ENCODE assay signal across 25 cellular contexts in the genomic region with DNA sequence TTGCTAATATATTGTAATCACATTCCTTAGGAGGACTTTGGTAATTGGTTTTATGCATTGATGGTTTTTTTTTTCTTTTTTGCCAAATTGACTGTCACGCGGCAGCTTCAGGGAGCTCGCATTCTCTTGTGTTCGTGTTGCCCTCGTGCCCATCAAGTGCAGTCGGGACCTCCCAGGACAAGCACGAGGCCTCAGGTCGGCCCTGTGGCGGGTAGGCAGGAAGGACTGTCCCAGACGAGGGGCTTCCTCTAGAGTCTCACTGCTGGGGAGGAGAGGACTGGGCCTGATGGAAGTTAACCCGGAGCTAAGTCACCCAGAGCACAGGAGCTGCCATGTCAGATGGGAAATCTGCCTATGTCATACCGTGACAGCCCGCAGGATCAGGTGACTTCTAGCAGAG.
"Had no signal": no experiment of that assay in that cellular context is flagged by ENCODE, and none has a peak within 500 bp of the region (broad histone marks: within the 10 kb centered on the region; RNA-seq: fewer than 3 reads in every experiment).

No MANE protein-coding gene starts in this region.

- H3K27ac ChIP-seq: gastrocnemius medialis, hepatocyte, left ventricle myocardium inferior, parathyroid adenoma, right atrium auricular region had no signal

- H3K4me1 ChIP-seq: gastrocnemius medialis, left ventricle myocardium inferior, parathyroid adenoma, right atrium auricular region had no signal

- H3K9me3 ChIP-seq: gastrocnemius medialis, left ventricle myocardium inferior, right atrium auricular region, tibial nerve had no signal

- H3K27me3 ChIP-seq: gastrocnemius medialis, hepatocyte, right atrium auricular region, tibial nerve had no signal

- DNase-seq: activated CD4-positive, alpha-beta memory T cell treated with anti-CD3 and anti-CD28 coated beads for 36 hours; activated CD4-positive, alpha-beta T cell treated with anti-CD3 and anti-CD28 coated beads, Interleukin-2, amount 10 ng/mL, durations not matched to agents 24 days and 14 days; activated CD4-positive, CD25-positive, alpha-beta regulatory T cell treated with anti-CD3 and anti-CD28 coated beads, Interleukin-2, amount 50 U/mL, for 72 hours; activated CD8-positive, alpha-beta memory T cell treated with anti-CD3 and anti-CD28 coated beads, Interleukin-2, amount 50 U/mL, for 4 hours; activated gamma-delta T cell; activated naive CD4-positive, alpha-beta T cell treated with anti-CD3 and anti-CD28 coated beads, Interleukin-2, amount 10 ng/mL, durations not matched to agents 7 days and 5 days; activated naive CD8-positive, alpha-beta T cell treated with anti-CD3 and anti-CD28 coated beads, Interleukin-2, amount 10 ng/mL, durations not matched to agents 7 days and 5 days; activated T-cell treated with anti-CD3 and anti-CD28 coated beads, Interleukin-2, amount 50 U/mL, for 1 hour; dermis blood vessel endothelial cell; effector CD8-positive, alpha-beta T cell; gastrocnemius medialis; islet precursor cell; left ventricle myocardium inferior; naive B cell; nephron progenitor cell; nucleus accumbens; stimulated activated CD4-positive, alpha-beta T cell treated with anti-CD3 and anti-CD28 coated beads, Interleukin-15, amount 100 ng/mL, for 24 hours; stimulated activated CD4-positive, alpha-beta T cell treated with anti-CD3 and anti-CD28 coated beads, Interleukin-2, amount 100 ng/mL, for 24 hours; stimulated activated naive CD4-positive, alpha-beta T cell; T-helper 17 cell had no signal

- H2AFZ ChIP-seq: hepatocyte, parathyroid adenoma had no signal

- H3K4me2 ChIP-seq: hepatocyte had no signal

- H3K79me2 ChIP-seq: hepatocyte, parathyroid adenoma had no signal

- ATAC-seq: gastrocnemius medialis, T-helper 17 cell had no signal

- H3K4me3 ChIP-seq: gastrocnemius medialis, hepatocyte, left ventricle myocardium inferior, right atrium auricular region, tibial nerve had no signal

- H3K9ac ChIP-seq: parathyroid adenoma had no signal

- FAIRE-seq: endometrium had no signal
